ENCODE assay signal across 8 cellular contexts in the genomic region with DNA sequence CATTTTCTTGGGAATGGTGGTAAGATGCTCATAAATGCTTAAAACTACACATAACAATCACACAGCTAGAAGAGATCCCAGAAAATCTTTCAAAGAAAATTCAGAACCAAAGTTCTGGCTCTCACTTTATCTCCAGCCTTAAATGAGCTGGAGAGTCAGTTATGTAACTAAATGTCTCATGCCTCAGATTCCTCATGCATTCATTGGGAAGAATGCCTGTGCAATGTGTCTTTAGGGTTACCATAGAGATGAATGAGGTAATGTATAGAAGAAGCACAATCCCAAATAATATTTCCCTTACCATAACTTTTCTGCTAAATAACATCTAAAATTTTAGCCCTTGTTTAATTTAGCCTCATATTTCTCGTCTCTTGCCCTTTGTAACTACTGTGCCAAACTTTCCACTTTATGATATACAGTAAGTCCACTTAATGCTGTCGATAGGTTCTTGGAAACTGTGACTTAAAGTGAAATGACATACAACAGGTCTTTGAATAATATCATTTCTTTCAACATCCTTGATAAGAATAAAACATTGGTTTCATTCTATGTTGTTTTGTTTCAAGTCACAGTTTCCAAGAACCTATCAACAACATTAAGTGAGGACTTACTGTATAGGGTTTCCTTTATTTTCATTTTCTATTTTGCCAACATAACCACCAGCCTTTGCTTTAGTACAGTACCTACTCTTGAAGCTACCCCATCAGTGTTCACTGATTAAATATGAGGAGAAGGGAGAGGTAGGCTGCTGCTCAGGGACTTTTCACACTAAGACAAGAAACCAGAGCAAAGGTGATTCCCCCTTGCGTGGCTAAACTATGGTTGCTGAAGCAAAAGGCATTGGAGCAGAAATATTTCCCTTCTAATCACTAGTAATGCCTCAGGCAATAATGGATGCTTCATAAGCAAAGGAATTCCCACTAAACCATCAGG.
A peak's percentile ranks its signal among the peaks of the same experiment; 100 is the strongest.
DNase-seq lines count a peak whose midpoint lies in the region; ATAC-seq and TF ChIP-seq lines count a peak whose summit lies in the region.

No MANE protein-coding gene starts in this region.

- DNase-seq in PC-9 (peak; percentile 56 to 91), fibroblast of mammary gland (ENCODE audit: low read depth) (peak; percentile 64), prostate gland (ENCODE audit: low spot score) (no peak)
- DNase-seq in activated CD4-positive, CD25-positive, alpha-beta regulatory T cell (lab: John Stamatoyannopoulos, UW), result no peak

- no peak for TF ChIP-seq POLR2A in prostate gland (IDR thresholded peaks at IDR 0.05)

- peak; percentile 38 for ATAC-seq in GM21529 (IDR thresholded peaks at IDR 0.05; ENCODE audit: unreplicated experiment)
- ATAC-seq in GM19455 (IDR thresholded peaks at IDR 0.05; ENCODE audit: unreplicated experiment), result no peak
- ATAC-seq in HG02970 (IDR thresholded peaks at IDR 0.05; ENCODE audit: low FRiP score, unreplicated experiment), result no peak

- no peaks in the 10 kb centered on the region for H4K20me1 ChIP-seq in BLaER1 treated with 17β-estradiol and CSF1 and Interleukin-3, amounts not matched to agents 10 nM and 100 nM
- H4K20me1 ChIP-seq in PC-9 (ENCODE audit: insufficient read depth), result no peaks in the 10 kb centered on the region

- no peaks in the 10 kb centered on the region for H3K79me2 ChIP-seq in PC-9 (ENCODE audit: low read depth)

- CTCF ChIA-PET in PC-9 (lab: Charles Lee), result interaction anchor here (0.8 kb wide), 1 partner anchor 18 kb away, joined by 3 read pairs; no protein-coding TSS in a partner anchor

- peak overlapping the region in 4 of 11 experiments; percentile 36 to 65 (median 56); a peak in 4 of 22 replicates for H3K9ac ChIP-seq in BLaER1 treated with 17β-estradiol and CSF1 and Interleukin-3, amounts not matched to agents 10 nM and 100 nM

- H3K27ac ChIP-seq in BLaER1 treated with 17β-estradiol and CSF1 and Interleukin-3, amounts not matched to agents 10 nM and 100 nM, result peak overlapping the region in 9 of 11 experiments; percentile 52 to 83 (median 76); a peak in 19 of 22 replicates
- H3K27ac ChIP-seq in PC-9 (peak overlapping the region; percentile 91), prostate gland (no peak overlapping the region)

- BruUV-seq in PC-9 (replicated peaks; lab: Mats Ljungman, UMichigan), result no TSS peak

- H3K9me3 ChIP-seq in BLaER1 treated with 17β-estradiol and CSF1 and Interleukin-3, amounts not matched to agents 10 nM and 100 nM (replicated peaks in 1 of 11), result peaks cover 0 to 8% (median 5%) of the 10 kb centered on the region in 11 experiments; a peak in 6 of 22 replicates
- H3K9me3 ChIP-seq in PC-9 (ENCODE audit: insufficient read depth, low read depth) (peaks cover 8% of the 10 kb centered on the region; the same call in 1 of the 2 replicates), prostate gland (no peaks in the 10 kb centered on the region)

- H3F3A ChIP-seq in PC-9 (ENCODE audit: insufficient read depth, low read depth), result peaks cover 49% of the 10 kb centered on the region

- intact Hi-C loops in PC-9 (cut with micrococcal nuclease; ENCODE audit: unreplicated experiment) (loop anchor here (2.0 to 10.0 kb wide), 7 partner anchors 203 to 1539 kb away; partner anchors contain the start of genes OSMR and TTC33), prostate gland (cut with DNase I) (no loop called here)

- no peak for TF ChIP-seq CTCF in PC-9 (conservative IDR thresholded peaks at IDR 0.05)
- no peak for TF ChIP-seq CTCF in fibroblast of mammary gland (conservative IDR thresholded peaks at IDR 0.05; ENCODE audit: control insufficient read depth, insufficient read depth, low read depth, low read length)
- TF ChIP-seq CTCF in prostate gland (IDR thresholded peaks at IDR 0.05), result no peak

- no peaks in the 10 kb centered on the region for H3K36me3 ChIP-seq in BLaER1 treated with 17β-estradiol and CSF1 and Interleukin-3, amounts not matched to agents 10 nM and 100 nM
- H3K36me3 ChIP-seq in PC-9 (ENCODE audit: low read depth) (no peaks in the 10 kb centered on the region), prostate gland (no peaks in the 10 kb centered on the region)

- peak overlapping the region; percentile 60 to 89 (median 80); a peak in 20 of 22 replicates for H3K4me2 ChIP-seq in BLaER1 treated with 17β-estradiol and CSF1 and Interleukin-3, amounts not matched to agents 10 nM and 100 nM
- peak overlapping the region; percentile 66 for H3K4me2 ChIP-seq in PC-9

- no peaks in the 10 kb centered on the region for H3K9me2 ChIP-seq in PC-9 (ENCODE audit: insufficient read depth)

- peaks cover 43 to 68% (median 56%) of the 10 kb centered on the region in 10 experiments for H3K4me1 ChIP-seq in BLaER1 treated with 17β-estradiol and CSF1 and Interleukin-3, amounts not matched to agents 10 nM and 100 nM
- peaks cover 64% of the 10 kb centered on the region for H3K4me1 ChIP-seq in PC-9 (replicated peaks; ENCODE audit: insufficient read depth)
- no peaks in the 10 kb centered on the region for H3K4me1 ChIP-seq in prostate gland (replicated peaks)

- no peak overlapping the region for H2AFZ ChIP-seq in PC-9

- POLR2A ChIA-PET in PC-9 (lab: Charles Lee; ENCODE audit: unreplicated experiment), result interaction anchor here (0.6 to 0.7 kb wide), 3 partner anchors 94 to 1422 kb away, joined by 4 to 8 read pairs (median 4); no protein-coding TSS in a partner anchor

- H3K4me3 ChIP-seq in BLaER1 treated with 17β-estradiol and CSF1 and Interleukin-3, amounts not matched to agents 10 nM and 100 nM, result no peak overlapping the region
- H3K4me3 ChIP-seq in PC-9 (peak overlapping the region; percentile 13; the same call in 1 of the 2 replicates), fibroblast of mammary gland (ENCODE audit: control insufficient read depth, low read depth, low read length) (no peak overlapping the region), prostate gland (no peak overlapping the region)

- WGBS in prostate gland, result 72% methylated on average over 3 of the region's 3 CpGs

- no peaks in the 10 kb centered on the region for H3K27me3 ChIP-seq in BLaER1 treated with 17β-estradiol and CSF1 and Interleukin-3, amounts not matched to agents 10 nM and 100 nM
- no peaks in the 10 kb centered on the region for H3K27me3 ChIP-seq in PC-9 (ENCODE audit: insufficient read depth, low read depth)
- no peaks in the 10 kb centered on the region for H3K27me3 ChIP-seq in prostate gland (replicated peaks; ENCODE audit: insufficient read depth)

Comparison
In these comparisons a context has a peak if more than half of its experiments do, and no peak if none do; other contexts are left out.
1. H3K27ac ChIP-seq: peak in BLaER1 treated with 17β-estradiol and CSF1 and Interleukin-3, amounts not matched to agents 10 nM and 100 nM (9 of 11) and PC-9 (single experiment); none in prostate gland (0 of 2).
2. DNase-seq: peak in PC-9 (2 of 2) and fibroblast of mammary gland (single experiment); none in prostate gland (single experiment) and activated CD4-positive, CD25-positive, alpha-beta regulatory T cell (0 of 4).